1 cellular context compared by ENCODE assay signal in genomic region chr2:162838141-162838500, GRCh38.
TF ChIP-seq lines count a peak whose summit lies in the region.

No MANE protein-coding gene starts in this region.

TF ChIP-seq in GM23338, 12 proteins besides CTCF, POLR2A, EP300 and RAD21 (continued from another document):
- no peak for TF ChIP-seq ZNF462 (CRISPR knock-in tag; IDR thresholded peaks at IDR 0.05)
- no peak for TF ChIP-seq POLR2AphosphoS5 (IDR thresholded peaks at IDR 0.05; ENCODE audit: low read depth)
- no peak for TF ChIP-seq REST (IDR thresholded peaks at IDR 0.05; ENCODE audit: unreplicated experiment)
- no peak for TF ChIP-seq STAT1 (IDR thresholded peaks at IDR 0.05; ENCODE audit: unreplicated experiment)
- TF ChIP-seq EZH2phosphoT487 (IDR thresholded peaks at IDR 0.05; ENCODE audit: unreplicated experiment): no peak
